ENCODE assay signal across 28 cellular contexts in genomic region chr6:144990768-144991167, GRCh38.
DNase-seq lines count a peak whose midpoint lies in the region; ATAC-seq, FAIRE-seq and TF ChIP-seq lines count a peak whose summit lies in the region.
"Had no signal": no experiment of that assay in that cellular context is flagged by ENCODE, and none has a peak within 500 bp of the region (broad histone marks: within the 10 kb centered on the region; RNA-seq: fewer than 3 reads in every experiment).

No MANE protein-coding gene starts in this region.

- TF ChIP-seq CTCF in nephron progenitor cell (IDR thresholded peaks at IDR 0.05), result no peak

- H3K27ac Mint-ChIP-seq in nephron progenitor cell, result no peak overlapping the region
- no peak overlapping the region for H3K27ac Mint-ChIP-seq in activated T-cell treated with anti-CD3 and anti-CD28 coated beads, Interleukin-2, amount 50 U/mL, for 72 hours
- H3K27ac Mint-ChIP-seq: CD4-positive, alpha-beta T cell; GM23338; H9; T-helper 2 cell treated with Interferon-gamma antibody and Interleukin-4, amounts not matched to agents 5 μg/mL and 100 μg/mL, for 36 hours had no signal

- no peak overlapping the region for H3K4me3 ChIP-seq in small intestine (ENCODE audit: low read depth in 1 of 2, low read length in 2 of 2)
- H3K4me3 ChIP-seq: A549; BLaER1 treated with 17β-estradiol and CSF1 and Interleukin-3, amounts not matched to agents 10 nM and 100 nM; GM23338; Peyer's patch had no signal

- DNase-seq in NCI-H748 (lab: John Stamatoyannopoulos, UW; ENCODE audit: unreplicated experiment), result peak; percentile 25
- DNase-seq in NCI-H748 treated with DMSO at 0.1 percent for 48 hours (lab: John Stamatoyannopoulos, UW), result no peak
- peak; percentile 85 for DNase-seq in NCI-H146 treated with DMSO at 0.1 percent for 48 hours (lab: John Stamatoyannopoulos, UW; ENCODE audit: unreplicated experiment)
- peak; percentile 43 for DNase-seq in NCI-H526 treated with DMSO at 0.1 percent for 48 hours (lab: John Stamatoyannopoulos, UW)
- peak; percentile 2 for DNase-seq in small intestine
- no peak for DNase-seq in nephron progenitor cell
- DNase-seq in activated T-cell treated with anti-CD3 and anti-CD28 coated beads, Interleukin-2, amount 50 U/mL, for 72 hours, result no peak
- DNase-seq: AML-193; CD4-positive, alpha-beta T cell; EL; GF-D8; H9; KBM-7; NCI-H1048; NCI-H1436; NCI-H1930; NCI-H2227 treated with DMSO at 0.1 percent for 48 hours; NCI-H510A; NCI-H82; Peyer's patch; SHP77 treated with DMSO at 0.1 percent for 48 hours; T-helper 1 cell had no signal

- no peak overlapping the region for H3K27ac ChIP-seq in small intestine (ENCODE audit: low read depth in 1 of 2, low read length in 1 of 2)
- H3K27ac ChIP-seq: A549; BLaER1 treated with 17β-estradiol and CSF1 and Interleukin-3, amounts not matched to agents 10 nM and 100 nM; Peyer's patch had no signal

- ATAC-seq in activated T-cell treated with anti-CD3 and anti-CD28 coated beads, Interleukin-2, amount 50 U/mL, for 72 hours (replicated peaks in 1 of 2), result no peak
- ATAC-seq: A549, GM23338 had no signal

- no peak for FAIRE-seq in small intestine (lab: Jason Lieb, UNC)
- FAIRE-seq: A549, D721Med, GM12891 had no signal

- no peak overlapping the region for H3K4me3 Mint-ChIP-seq in nephron progenitor cell
- H3K4me3 Mint-ChIP-seq in activated T-cell treated with anti-CD3 and anti-CD28 coated beads, Interleukin-2, amount 50 U/mL, for 72 hours, result no peak overlapping the region
- H3K4me3 Mint-ChIP-seq: CD4-positive, alpha-beta T cell; GM23338; H9; T-helper 2 cell treated with Interferon-gamma antibody and Interleukin-4, amounts not matched to agents 5 μg/mL and 100 μg/mL, for 36 hours had no signal

- 7 to 45% (median 23%) methylated on average over 3 of the region's 3 CpGs for WGBS in small intestine, 3 donors

- H3K9me3 ChIP-seq in small intestine (ENCODE audit: control insufficient read depth, low read depth), result no peaks in the 10 kb centered on the region
- H3K9me3 ChIP-seq: A549; BLaER1 treated with 17β-estradiol and CSF1 and Interleukin-3, amounts not matched to agents 10 nM and 100 nM; Peyer's patch had no signal

- H3K4me1 Mint-ChIP-seq in nephron progenitor cell, result peaks cover 22% of the 10 kb centered on the region
- H3K4me1 Mint-ChIP-seq in activated T-cell treated with anti-CD3 and anti-CD28 coated beads, Interleukin-2, amount 50 U/mL, for 72 hours (ENCODE audit: low read depth), result no peaks in the 10 kb centered on the region

- H3K27me3 ChIP-seq in small intestine (ENCODE audit: control insufficient read depth in 2 of 2, insufficient read depth in 2 of 2, low read length in 2 of 2), result no peaks in the 10 kb centered on the region
- H3K27me3 ChIP-seq: BLaER1 treated with 17β-estradiol and CSF1 and Interleukin-3, amounts not matched to agents 10 nM and 100 nM; Peyer's patch had no signal

- peaks cover 1% of the 10 kb centered on the region for H3K9me3 Mint-ChIP-seq in nephron progenitor cell
- peaks cover 2 to 4% of the 10 kb centered on the region in 2 donors for H3K9me3 Mint-ChIP-seq in activated T-cell treated with anti-CD3 and anti-CD28 coated beads, Interleukin-2, amount 50 U/mL, for 72 hours
- H3K9me3 Mint-ChIP-seq: CD4-positive, alpha-beta T cell; GM23338; T-helper 2 cell treated with Interferon-gamma antibody and Interleukin-4, amounts not matched to agents 5 μg/mL and 100 μg/mL, for 36 hours had no signal

- H3K4me1 ChIP-seq in small intestine (ENCODE audit: control insufficient read depth in 2 of 2, insufficient read depth in 1 of 2, low read depth in 1 of 2, low read length in 1 of 2), result no peaks in the 10 kb centered on the region
- H3K4me1 ChIP-seq: A549; BLaER1 treated with 17β-estradiol and CSF1 and Interleukin-3, amounts not matched to agents 10 nM and 100 nM; Peyer's patch had no signal

- H3K36me3 ChIP-seq in small intestine (ENCODE audit: control insufficient read depth in 2 of 2, insufficient read depth in 2 of 2, low read length in 2 of 2), result no peaks in the 10 kb centered on the region
- H3K36me3 ChIP-seq: BLaER1 treated with 17β-estradiol and CSF1 and Interleukin-3, amounts not matched to agents 10 nM and 100 nM; Peyer's patch had no signal

- H3K27me3 Mint-ChIP-seq in nephron progenitor cell (ENCODE audit: low read depth, poor library complexity), result no peaks in the 10 kb centered on the region
- peaks cover 24% of the 10 kb centered on the region for H3K27me3 Mint-ChIP-seq in activated T-cell treated with anti-CD3 and anti-CD28 coated beads, Interleukin-2, amount 50 U/mL, for 72 hours (ENCODE audit: low read depth)

- no peaks in the 10 kb centered on the region for H3K36me3 Mint-ChIP-seq in nephron progenitor cell (ENCODE audit: low read depth)
- H3K36me3 Mint-ChIP-seq in activated T-cell treated with anti-CD3 and anti-CD28 coated beads, Interleukin-2, amount 50 U/mL, for 72 hours (ENCODE audit: insufficient read depth in 2 of 2), result peaks cover 2 to 3% of the 10 kb centered on the region in 2 donors

Comparison
In these comparisons a context has a peak if more than half of its experiments do, and no peak if none do; other contexts are left out.
1. DNase-seq: peak in NCI-H748 (single experiment), NCI-H146 treated with DMSO at 0.1 percent for 48 hours (single experiment), NCI-H526 treated with DMSO at 0.1 percent for 48 hours (single experiment) and small intestine (single experiment); none in NCI-H748 treated with DMSO at 0.1 percent for 48 hours (single experiment), nephron progenitor cell (single experiment) and activated T-cell treated with anti-CD3 and anti-CD28 coated beads, Interleukin-2, amount 50 U/mL, for 72 hours (0 of 2).